8 cellular contexts compared by ENCODE assay signal in the genomic region with DNA sequence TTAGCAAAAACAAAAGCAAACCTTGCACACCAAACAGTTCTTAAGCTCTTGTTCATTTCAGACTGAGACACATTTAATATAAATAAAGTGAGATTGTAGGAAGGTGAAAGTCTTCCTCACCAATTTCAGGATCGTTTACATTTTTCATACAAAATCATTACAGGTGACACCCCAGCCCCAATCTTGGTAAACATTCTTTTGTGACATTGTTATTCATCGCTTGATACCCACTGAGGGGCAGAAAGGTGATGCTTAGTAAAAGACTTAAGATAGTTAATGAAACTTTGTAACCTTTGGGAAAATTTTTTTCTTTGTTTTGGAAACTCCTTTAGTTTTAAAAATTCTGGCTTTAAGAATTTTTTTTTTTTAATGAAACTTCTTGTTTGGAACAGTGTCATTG. TPM values are rescaled to one million over a fixed set of nuclear protein-coding genes. Genes with fewer than 3 reads are reported as not detected.
A peak's percentile ranks its signal among the peaks of the same experiment; 100 is the strongest.
DNase-seq lines count a peak whose midpoint lies in the region; ATAC-seq and TF ChIP-seq lines count a peak whose summit lies in the region.

No MANE protein-coding gene starts in this region.

- WGBS in GM23248 (ENCODE audit: low coverage in 1 of 2, low lambda C conversion rate in 2 of 2, missing lambda C conversion rate in 2 of 2), 2 experiments = 1 to 4% methylated on average over 2 of the region's 2 CpGs

- H3K79me2 ChIP-seq in GM23248 (ENCODE audit: insufficient read depth) = peaks cover 63% of the 10 kb centered on the region

- H4K20me1 ChIP-seq in GM23248 (ENCODE audit: insufficient read depth) = no peaks in the 10 kb centered on the region

- no peak for TF ChIP-seq CTCF in retinal pigment epithelial cell (conservative IDR thresholded peaks at IDR 0.05; ENCODE audit: low read depth, low read length)

- H2AFZ ChIP-seq in GM23248 = peak overlapping the region; percentile 92

- peaks cover 43% of the 10 kb centered on the region for H3F3A ChIP-seq in GM23248 (ENCODE audit: insufficient read depth)

- no peaks in the 10 kb centered on the region for H3K9me3 ChIP-seq in GM23248 (ENCODE audit: low read depth)
- no peaks in the 10 kb centered on the region; the same call in 1 of the 2 replicates for H3K9me3 ChIP-seq in SJCRH30 (replicated peaks)

- H3K36me3 ChIP-seq in GM23248 (ENCODE audit: low read depth) (no peaks in the 10 kb centered on the region), SJCRH30 (peaks cover 33% of the 10 kb centered on the region)

- H3K27ac ChIP-seq in GM23248 (peak overlapping the region; percentile 94), SJCRH30 (peak overlapping the region; percentile 69)

- peak overlapping the region; percentile 95 for H3K4me3 ChIP-seq in GM23248
- peak overlapping the region; percentile 82 for H3K4me3 ChIP-seq in SJCRH30
- peak overlapping the region; percentile 75 for H3K4me3 ChIP-seq in retinal pigment epithelial cell (ENCODE audit: low read length)

- no peaks in the 10 kb centered on the region for H3K27me3 ChIP-seq in GM23248 (replicated peaks; ENCODE audit: insufficient read depth)
- H3K27me3 ChIP-seq in SJCRH30 = no peaks in the 10 kb centered on the region

- H3K9ac ChIP-seq in GM23248 = peak overlapping the region; percentile 96

- H3K4me2 ChIP-seq in GM23248 (ENCODE audit: unreplicated experiment) = peak overlapping the region; percentile 97

- DNase-seq in GM23248 (no peak), SJCRH30 (no peak), fibroblast of peridontal ligament (ENCODE audit: extremely low read depth) (peak; percentile 11), retinal pigment epithelial cell (ENCODE audit: low read depth) (no peak), NCI-H2171 treated with DMSO at 0.1 percent for 48 hours (lab: John Stamatoyannopoulos, UW) (no peak)
- DNase-seq in central memory CD4-positive, alpha-beta T cell = no peak
- no peak for DNase-seq in stimulated activated CD4-positive, alpha-beta T cell treated with anti-CD3 and anti-CD28 coated beads, Interleukin-2, amount 100 ng/mL, for 24 hours

- no peaks in the 10 kb centered on the region for H3K9me2 ChIP-seq in GM23248 (ENCODE audit: insufficient read depth)

- H3K4me1 ChIP-seq in GM23248 (ENCODE audit: insufficient read depth) (peaks cover 23% of the 10 kb centered on the region), SJCRH30 (peaks cover 15% of the 10 kb centered on the region)

- in situ Hi-C loops in GM23248 (cut with MboI) = loop anchor here (25.0 kb wide), 1 partner anchor 544 kb away; no protein-coding TSS in a partner anchor

- ATAC-seq in esophagus mucosa = no peak

RNA-seq across cellular contexts. Expression of a gene that starts 1.9 kb away (rescaled TPM):
- total RNA-seq in GM23248 (2014; rRNA removed; shearing (Covaris generic)) = 11.6 and 12.1 TPM in 2 replicates
- polyA plus RNA-seq in GM23248 (2016; fragmentation: Nextera tagmentation; extraction: Ambion mirVana) = 9.0 and 11.7 TPM in 2 replicates
- 59.6 and 64.9 TPM in 2 replicates for total RNA-seq in SJCRH30 (2014; rRNA removed; shearing (Covaris generic))
- total RNA-seq in esophagus mucosa = 20.0 TPM
